8 cellular contexts compared by ENCODE assay signal in the genomic region with DNA sequence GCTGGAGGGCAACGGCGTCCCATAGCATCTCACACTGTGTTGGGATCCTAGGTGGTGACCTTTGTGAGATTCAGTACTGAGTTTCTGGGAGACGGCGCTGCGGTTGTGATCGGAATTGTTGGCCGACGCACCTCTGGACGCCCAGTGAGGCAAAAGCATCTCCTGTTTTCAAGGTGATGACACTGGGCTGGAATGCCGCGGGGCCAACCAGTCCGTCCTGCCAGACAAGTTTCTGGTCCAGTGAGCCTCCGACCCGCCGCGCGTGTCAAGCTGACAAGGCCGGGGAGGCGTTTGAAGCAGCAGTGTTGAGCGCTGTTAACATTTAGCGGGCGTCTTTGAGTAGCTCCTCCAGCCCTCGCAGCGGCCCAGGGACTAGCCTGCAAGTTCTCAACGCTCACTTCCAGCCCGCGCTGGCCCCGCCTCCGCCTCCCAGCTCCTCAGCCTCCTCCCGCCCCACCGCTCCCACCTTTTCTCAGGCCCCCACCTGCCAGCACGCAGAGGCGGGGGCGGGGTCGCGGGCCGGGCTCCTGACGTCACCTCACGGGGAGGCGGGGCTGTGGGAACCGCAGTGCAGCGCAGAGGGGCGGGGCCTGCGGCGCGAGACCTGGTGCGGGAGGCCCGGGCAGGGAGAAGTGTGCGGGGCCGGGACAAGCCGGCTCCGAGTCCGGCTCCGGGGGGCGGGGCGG. TPM values are rescaled to one million over a fixed set of nuclear protein-coding genes. Genes with fewer than 3 reads are reported as not detected.
DNase-seq lines count a peak whose midpoint lies in the region; ATAC-seq and TF ChIP-seq lines count a peak whose summit lies in the region.

No MANE protein-coding gene starts in this region.

- intact Hi-C loops in left cardiac atrium (cut with DNase I) (no loop called here), posterior cingulate gyrus (cut with DNase I) (loop anchor here (10.0 kb wide), 2 partner anchors 102 to 142 kb away; no protein-coding TSS in a partner anchor)

- TF ChIP-seq CTCF in HFFc6 (IDR thresholded peaks at IDR 0.05): no peak
- TF ChIP-seq CTCF in type B pancreatic cell (conservative IDR thresholded peaks at IDR 0.05): peak; percentile 30

- ATAC-seq in T-cell (replicated peaks in 1 of 4): peak; percentile 81 to 86 (median 84)
- ATAC-seq in left cardiac atrium: peak; percentile 94 to 97

- peak overlapping the region; percentile 71 for H3K4me3 Mint-ChIP-seq in HFFc6
- H3K4me3 Mint-ChIP-seq in T-cell: peak overlapping the region; percentile 76 to 85 (median 77)
- H3K4me3 Mint-ChIP-seq in type B pancreatic cell: peak overlapping the region; percentile 83

- H3K27me3 Mint-ChIP-seq in HFFc6 (ENCODE audit: insufficient read depth) (peaks cover 30% of the 10 kb centered on the region), T-cell (peaks cover 31 to 51% of the 10 kb centered on the region in 2 donors), type B pancreatic cell (peaks cover 23% of the 10 kb centered on the region)

- no peaks in the 10 kb centered on the region for H3K9me3 ChIP-seq in adipocyte (ENCODE audit: control insufficient read depth, low read length)

- H3K36me3 Mint-ChIP-seq in HFFc6 (ENCODE audit: low read depth) (no peaks in the 10 kb centered on the region), T-cell (no peaks in the 10 kb centered on the region), type B pancreatic cell (peaks cover 8% of the 10 kb centered on the region)

- peaks cover 25% of the 10 kb centered on the region for H3K27me3 ChIP-seq in adipocyte (replicated peaks; ENCODE audit: control insufficient read depth, insufficient read depth, low read length)

- H3K4me1 ChIP-seq in adipocyte (ENCODE audit: control insufficient read depth, insufficient read depth, low read length): peaks cover 3% of the 10 kb centered on the region

- H3K27ac Mint-ChIP-seq in HFFc6: no peak overlapping the region
- peak overlapping the region in 1 of 2 donors; percentile 67 for H3K27ac Mint-ChIP-seq in T-cell
- H3K27ac Mint-ChIP-seq in type B pancreatic cell: peak overlapping the region; percentile 94

- POLR2A ChIA-PET in T-cell (lab: Charles Lee): interaction anchor here in 1 of 2 donors (0.6 kb wide), 1 partner anchor 1429 kb away, joined by 4 read pairs; no protein-coding TSS in a partner anchor

- H3K4me1 Mint-ChIP-seq in HFFc6 (ENCODE audit: low read depth) (peaks cover 23% of the 10 kb centered on the region), T-cell (peaks cover 15 to 22% (median 19%) of the 10 kb centered on the region in 3 donors), type B pancreatic cell (ENCODE audit: unreplicated experiment) (peaks cover 12% of the 10 kb centered on the region)

- CTCF ChIA-PET in T-cell (lab: Charles Lee): no interaction called here

- H3K9ac ChIP-seq in adipocyte (ENCODE audit: low read length): no peak overlapping the region

- no peaks in the 10 kb centered on the region for H3K36me3 ChIP-seq in adipocyte (ENCODE audit: control insufficient read depth, insufficient read depth, low read length, severe bottlenecking)

- DNase-seq in ELF-1 (ENCODE audit: low read depth, low spot score) (peak; percentile 97), HFFc6 (peak; percentile 34), NCI-H1092 treated with DMSO at 0.1 percent for 48 hours (lab: John Stamatoyannopoulos, UW) (peak; percentile 66), T-cell (peak; percentile 66 to 95 (median 82)), adipocyte (ENCODE audit: low read depth) (peak; percentile 75), left cardiac atrium (peak; percentile 86), posterior cingulate gyrus (peak; percentile 83 to 99 (median 90)), type B pancreatic cell (ENCODE audit: extremely low spot score, unreplicated experiment) (peak; percentile 98)

- no peaks in the 10 kb centered on the region for H3K9me3 Mint-ChIP-seq in HFFc6
- no peaks in the 10 kb centered on the region for H3K9me3 Mint-ChIP-seq in T-cell
- no peaks in the 10 kb centered on the region for H3K9me3 Mint-ChIP-seq in type B pancreatic cell

- peak overlapping the region; percentile 80 for H3K4me3 ChIP-seq in adipocyte (ENCODE audit: low read length)

RNA-seq across cellular contexts. Expression of gene CDS1, which starts 0.5 kb away (rescaled TPM):
- under 1 TPM; 0.06 to 0.23 (median 0.08) TPM for total RNA-seq in HFFc6 (2021; fragmentation: NEBNext Ultra II Directional; extraction: Animal tissue kit (Norgen Biotek cat#: 25700))
- under 1 TPM; 0.47 to 0.92 (median 0.68) TPM for total RNA-seq in T-cell
- under 1 TPM; 0.21 to 0.29 TPM for total RNA-seq in left cardiac atrium
- total RNA-seq in type B pancreatic cell (ENCODE audit: low replicate concordance): 15.1 and 39.7 TPM in 2 replicates

Comparison
In these comparisons a context has a peak if more than half of its experiments do, and no peak if none do; other contexts are left out.
1. Peak in every context shown above with its lines: DNase-seq, ATAC-seq and H3K4me3 ChIP-seq.
2. DNase-seq: peak in every context shown above with its lines; median percentile 98 in type B pancreatic cell; 97 in ELF-1; 90 in posterior cingulate gyrus; 86 in left cardiac atrium; 82 in T-cell; 75 in adipocyte; 66 in NCI-H1092 treated with DMSO at 0.1 percent for 48 hours; 34 in HFFc6.